8 cellular contexts compared by ENCODE assay signal in genomic region chr14:60649815-60650381, GRCh38. TPM values are rescaled to one million over a fixed set of nuclear protein-coding genes. Genes with fewer than 3 reads are reported as not detected.
DNase-seq lines count a peak whose midpoint lies in the region; ATAC-seq and TF ChIP-seq lines count a peak whose summit lies in the region.

No MANE protein-coding gene starts in this region.

- H3K9me2 ChIP-seq in GM23338 (ENCODE audit: insufficient read depth): no peaks in the 10 kb centered on the region

- no peaks in the 10 kb centered on the region for H3K9me3 ChIP-seq in duodenal mucosa (ENCODE audit: control insufficient read depth in 1 of 2, low read length in 2 of 2)

- H3K4me1 ChIP-seq in GM23338 (ENCODE audit: insufficient read depth) (peaks cover 84% of the 10 kb centered on the region), duodenal mucosa (ENCODE audit: control insufficient read depth in 1 of 2, insufficient read depth in 2 of 2, low read length in 2 of 2) (peaks cover 30 to 44% of the 10 kb centered on the region in 2 donors)

- no peaks in the 10 kb centered on the region for H3K79me2 ChIP-seq in GM23338 (replicated peaks; ENCODE audit: insufficient read depth)

- H3K27me3 ChIP-seq in GM23338 (ENCODE audit: insufficient read depth): peaks cover 100% of the 10 kb centered on the region
- H3K27me3 ChIP-seq in duodenal mucosa (ENCODE audit: control insufficient read depth in 1 of 2, insufficient read depth in 2 of 2, low read length in 2 of 2): peaks cover 92 to 99% of the 10 kb centered on the region in 2 donors

- H3F3A ChIP-seq in GM23338 (replicated peaks; ENCODE audit: low read depth): peaks cover 34% of the 10 kb centered on the region

- TF ChIP-seq CTCF in GM23338 (conservative IDR thresholded peaks at IDR 0.05; ENCODE audit: low read depth in 2 of 2) (no peak), progenitor cell of endocrine pancreas (IDR thresholded peaks at IDR 0.05; ENCODE audit: unreplicated experiment) (no peak)

- H4K20me1 ChIP-seq in GM23338 (replicated peaks; ENCODE audit: insufficient read depth): peaks cover 19% of the 10 kb centered on the region

- peak overlapping the region; percentile 73 for H3K4me3 Mint-ChIP-seq in GM23338
- H3K4me3 Mint-ChIP-seq in progenitor cell of endocrine pancreas (ENCODE audit: low read depth): peak overlapping the region; percentile 55

- peaks cover 99% of the 10 kb centered on the region for H3K27me3 Mint-ChIP-seq in GM23338 (ENCODE audit: insufficient read depth, low read depth, poor library complexity)
- H3K27me3 Mint-ChIP-seq in progenitor cell of endocrine pancreas: peaks cover 96% of the 10 kb centered on the region

- peak overlapping the region; percentile 80 for H3K4me2 ChIP-seq in GM23338

- H3K9me3 Mint-ChIP-seq in GM23338 (peaks cover 3% of the 10 kb centered on the region; the same call in 1 of the 3 replicates), progenitor cell of endocrine pancreas (ENCODE audit: low read depth) (no peaks in the 10 kb centered on the region)

- no peak overlapping the region for H3K9ac ChIP-seq in duodenal mucosa (ENCODE audit: low read depth in 1 of 2, low read length in 2 of 2)

- peak overlapping the region; percentile 64; the same call in 1 of the 2 replicates for H2AFZ ChIP-seq in GM23338

- H3K4me1 Mint-ChIP-seq in GM23338: peaks cover 70% of the 10 kb centered on the region
- H3K4me1 Mint-ChIP-seq in progenitor cell of endocrine pancreas (ENCODE audit: low read depth): peaks cover 19% of the 10 kb centered on the region

- H3K36me3 Mint-ChIP-seq in GM23338 (ENCODE audit: low read depth): no peaks in the 10 kb centered on the region; the same call in 2 of the 3 replicates
- no peaks in the 10 kb centered on the region for H3K36me3 Mint-ChIP-seq in progenitor cell of endocrine pancreas (ENCODE audit: insufficient read depth)

- H3K27ac ChIP-seq in GM23338 (ENCODE audit: low read depth) (no peak overlapping the region), duodenal mucosa (ENCODE audit: low read depth, low read length) (no peak overlapping the region)

- peak; percentile 1; the same call in 2 of the 3 replicates for ATAC-seq in GM23338

- DNase-seq in GM23338 (ENCODE audit: low spot score): peak; percentile 52
- peak; percentile 84 for DNase-seq in NCI-H510A (lab: John Stamatoyannopoulos, UW)
- DNase-seq in progenitor cell of endocrine pancreas (ENCODE audit: low spot score, unreplicated experiment): no peak
- DNase-seq in activated CD8-positive, alpha-beta memory T cell treated with anti-CD3 and anti-CD28 coated beads, Interleukin-2, amount 50 U/mL, for 48 hours: no peak
- DNase-seq in RPMI8226: no peak
- DNase-seq in activated CD4-positive, alpha-beta T cell treated with anti-CD3 and anti-CD28 coated beads for 48 hours: no peak
- no peak for DNase-seq in SIG-M5 (lab: John Stamatoyannopoulos, UW)

- no peaks in the 10 kb centered on the region for H3K36me3 ChIP-seq in GM23338 (ENCODE audit: insufficient read depth)
- H3K36me3 ChIP-seq in duodenal mucosa (ENCODE audit: control insufficient read depth in 1 of 2, insufficient read depth in 2 of 2, low read length in 2 of 2): no peaks in the 10 kb centered on the region

- H3K4me3 ChIP-seq in GM23338 (peak overlapping the region; percentile 64), duodenal mucosa (ENCODE audit: low read depth in 1 of 2, low read length in 2 of 2) (peak overlapping the region; percentile 62 to 69)

- H3K27ac Mint-ChIP-seq in GM23338 (no peak overlapping the region), progenitor cell of endocrine pancreas (peak overlapping the region; percentile 43)

TF ChIP-seq in GM23338, 12 proteins besides CTCF, POLR2A, EP300 and RAD21 (continues in another document):
- no peak for TF ChIP-seq ZNF114 (CRISPR knock-in tag; IDR thresholded peaks at IDR 0.05)
- TF ChIP-seq ZNF331 (CRISPR knock-in tag; IDR thresholded peaks at IDR 0.05; ENCODE audit: low read depth): no peak
- no peak for TF ChIP-seq EZH2phosphoT487 (IDR thresholded peaks at IDR 0.05; ENCODE audit: unreplicated experiment)
- no peak for TF ChIP-seq ZNF462 (CRISPR knock-in tag; IDR thresholded peaks at IDR 0.05)
- no peak for TF ChIP-seq EZH2 (IDR thresholded peaks at IDR 0.05; ENCODE audit: low read depth, unreplicated experiment)
- no peak for TF ChIP-seq ETS1 (IDR thresholded peaks at IDR 0.05)
- TF ChIP-seq NANOG (IDR thresholded peaks at IDR 0.05; ENCODE audit: borderline replicate concordance): no peak
- no peak for TF ChIP-seq CREB1 (CRISPR knock-in tag; IDR thresholded peaks at IDR 0.05; ENCODE audit: low read depth)
- no peak for TF ChIP-seq JUNB (IDR thresholded peaks at IDR 0.05; ENCODE audit: unreplicated experiment)

RNA-seq across cellular contexts. Expression of gene SIX1, which starts 0.6 kb away (rescaled TPM):
- 0.35 and 0.78 TPM in 2 replicates for total RNA-seq in GM23338 (2014; rRNA removed; shearing (Covaris generic))
- 0.66 and 0.71 TPM in 2 replicates for polyA plus RNA-seq in GM23338 (2016; fragmentation: Nextera tagmentation; extraction: Ambion mirVana)
- total RNA-seq in progenitor cell of endocrine pancreas: 0.79 and 1.0 TPM in 2 replicates

Comparison
In these comparisons a context has a peak if more than half of its experiments do, and no peak if none do; other contexts are left out.
1. DNase-seq: peak in GM23338 (single experiment) and NCI-H510A (single experiment); none in progenitor cell of endocrine pancreas (single experiment), activated CD8-positive, alpha-beta memory T cell treated with anti-CD3 and anti-CD28 coated beads, Interleukin-2, amount 50 U/mL, for 48 hours (single experiment), RPMI8226 (single experiment), activated CD4-positive, alpha-beta T cell treated with anti-CD3 and anti-CD28 coated beads for 48 hours (single experiment) and SIG-M5 (single experiment).